ENCODE assay signal across 20 cellular contexts in the genomic region with DNA sequence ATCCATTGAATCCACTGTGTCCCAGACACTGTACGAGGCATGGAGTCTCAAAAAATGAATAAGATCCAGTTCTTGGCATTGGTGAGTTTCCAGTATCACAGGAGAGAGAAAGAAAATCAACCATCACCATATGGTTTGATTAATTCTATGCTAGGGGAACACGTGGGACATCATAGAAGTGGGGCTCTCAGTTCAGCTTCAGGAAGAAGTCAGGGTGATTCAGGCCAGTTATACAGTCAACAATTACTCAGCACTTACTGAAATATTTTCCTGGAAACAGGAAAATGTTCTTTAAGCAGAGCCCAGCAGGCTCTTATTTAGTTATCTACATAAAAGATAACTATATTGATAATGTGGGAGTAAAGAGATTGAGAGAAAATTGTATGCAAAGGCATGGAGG.
DNase-seq lines count a peak whose midpoint lies in the region; ATAC-seq, FAIRE-seq and TF ChIP-seq lines count a peak whose summit lies in the region.
"Had no signal": no experiment of that assay in that cellular context is flagged by ENCODE, and none has a peak within 500 bp of the region (broad histone marks: within the 10 kb centered on the region; RNA-seq: fewer than 3 reads in every experiment).

No MANE protein-coding gene starts in this region.

- H3K4me1 ChIP-seq in GM23248 (ENCODE audit: insufficient read depth) (peaks cover 13% of the 10 kb centered on the region), fibroblast of lung (ENCODE audit: control insufficient read depth, extremely low read depth, insufficient read depth, low read length) (no peaks in the 10 kb centered on the region), ascending aorta (no peaks in the 10 kb centered on the region)
- H3K4me1 ChIP-seq: BLaER1 had no signal

- H3K36me3 Mint-ChIP-seq in activated naive CD4-positive, alpha-beta T cell treated with anti-CD3 and anti-CD28 coated beads for 36 hours (ENCODE audit: low read depth) = no peaks in the 10 kb centered on the region
- H3K36me3 Mint-ChIP-seq: CD8-positive, alpha-beta T cell; IgD-negative memory B cell had no signal

- H3K9me2 ChIP-seq in GM23248 (ENCODE audit: insufficient read depth) = no peaks in the 10 kb centered on the region

- no peak for TF ChIP-seq CTCF in bronchial epithelial cell (IDR thresholded peaks at IDR 0.05; ENCODE audit: insufficient read depth, low read length, severe bottlenecking)
- TF ChIP-seq CTCF in fibroblast of lung (conservative IDR thresholded peaks at IDR 0.05 in 1 of 2, IDR thresholded peaks at IDR 0.05 in 1 of 2; ENCODE audit: low read depth in 1 of 2, low read length in 2 of 2) = no peak
- TF ChIP-seq CTCF in ascending aorta (IDR thresholded peaks at IDR 0.05) = no peak

- H4K20me1 ChIP-seq in GM23248 (ENCODE audit: insufficient read depth) = no peaks in the 10 kb centered on the region
- H4K20me1 ChIP-seq in fibroblast of lung (ENCODE audit: control insufficient read depth, extremely low read depth, insufficient read depth, low read length) = no peaks in the 10 kb centered on the region

- CTCF ChIA-PET in activated naive CD4-positive, alpha-beta T cell treated with anti-CD3 and anti-CD28 coated beads for 36 hours (lab: Charles Lee) = no interaction called here

- no peak overlapping the region for H3K27ac Mint-ChIP-seq in activated naive CD4-positive, alpha-beta T cell treated with anti-CD3 and anti-CD28 coated beads for 36 hours
- H3K27ac Mint-ChIP-seq: CD8-positive, alpha-beta T cell; IgD-negative memory B cell had no signal

- no peak overlapping the region for H3K4me3 Mint-ChIP-seq in activated naive CD4-positive, alpha-beta T cell treated with anti-CD3 and anti-CD28 coated beads for 36 hours
- H3K4me3 Mint-ChIP-seq: CD8-positive, alpha-beta T cell; IgD-negative memory B cell had no signal

- 21 to 28% methylated on average over 2 of the region's 2 CpGs for WGBS in GM23248 (ENCODE audit: low coverage in 1 of 2, low lambda C conversion rate in 2 of 2, missing lambda C conversion rate in 2 of 2), 2 experiments

- H3K9ac ChIP-seq in GM23248 (no peak overlapping the region), fibroblast of lung (ENCODE audit: insufficient read depth, low read length) (no peak overlapping the region)
- H3K9ac ChIP-seq: BLaER1 had no signal

- 0 out of 2 replicates have a peak, but pooled peaks cover 11% of the 10 kb centered on the region for H3F3A ChIP-seq in GM23248 (ENCODE audit: insufficient read depth)

- no peak overlapping the region for H3K4me3 ChIP-seq in GM23248
- no peak overlapping the region for H3K4me3 ChIP-seq in bronchial epithelial cell (ENCODE audit: low read depth, low read length)
- no peak overlapping the region for H3K4me3 ChIP-seq in fibroblast of lung (replicated peaks in 1 of 4; ENCODE audit: control extremely low read depth in 1 of 4, insufficient read depth in 1 of 4, low read depth in 3 of 4, low read length in 4 of 4)
- no peak overlapping the region for H3K4me3 ChIP-seq in ascending aorta
- H3K4me3 ChIP-seq: BLaER1 had no signal

- FAIRE-seq in bronchial epithelial cell (lab: Jason Lieb, UNC) = no peak
- FAIRE-seq: GM12892, GM18507 had no signal

- H3K4me2 ChIP-seq in GM23248 (ENCODE audit: unreplicated experiment) (no peak overlapping the region), fibroblast of lung (ENCODE audit: extremely low read depth, insufficient read depth, low read length) (no peak overlapping the region)
- H3K4me2 ChIP-seq: BLaER1 had no signal

- DNase-seq in GM23248 = peak; percentile 55
- DNase-seq in bronchial epithelial cell (ENCODE audit: low read depth) = peak; percentile 65
- peak; percentile 11 to 12 for DNase-seq in fibroblast of lung (ENCODE audit: low read depth in 2 of 2)
- peak; percentile 25 to 85 for DNase-seq in lung microvascular endothelial cell (ENCODE audit: low read depth in 2 of 2)
- DNase-seq in ascending aorta (ENCODE audit: low spot score in 2 of 2) = no peak
- no peak for DNase-seq in activated naive CD4-positive, alpha-beta T cell treated with anti-CD3 and anti-CD28 coated beads for 36 hours
- DNase-seq: Calu3; CD8-positive, alpha-beta T cell; Karpas-422; NCI-H1417 treated with DMSO at 0.1 percent for 48 hours; NCI-H187 treated with DMSO at 0.1 percent for 48 hours; NCI-H2227 treated with DMSO at 0.1 percent for 48 hours; SIG-M5 had no signal

- H2AFZ ChIP-seq in GM23248 = no peak overlapping the region
- no peak overlapping the region for H2AFZ ChIP-seq in fibroblast of lung (ENCODE audit: low read length)

- no peaks in the 10 kb centered on the region for H3K9me3 ChIP-seq in GM23248 (ENCODE audit: low read depth)
- no peaks in the 10 kb centered on the region for H3K9me3 ChIP-seq in fibroblast of lung (ENCODE audit: control insufficient read depth, insufficient read depth, low read depth, low read length)
- H3K9me3 ChIP-seq in ascending aorta = no peaks in the 10 kb centered on the region

- no peak overlapping the region for H3K27ac ChIP-seq in GM23248
- H3K27ac ChIP-seq in fibroblast of lung (ENCODE audit: insufficient read depth, low read length) = no peak overlapping the region
- no peak overlapping the region for H3K27ac ChIP-seq in ascending aorta
- H3K27ac ChIP-seq: BLaER1, HL-60, RWPE1 had no signal

- intact Hi-C loops in ascending aorta (cut with DNase I) = no loop called here
- intact Hi-C loops in activated naive CD4-positive, alpha-beta T cell treated with anti-CD3 and anti-CD28 coated beads for 36 hours (cut with micrococcal nuclease) = no loop called here

- H3K27me3 ChIP-seq in GM23248 (replicated peaks; ENCODE audit: insufficient read depth) (peaks cover 47% of the 10 kb centered on the region), bronchial epithelial cell (ENCODE audit: control insufficient read depth, insufficient read depth, low read length) (no peaks in the 10 kb centered on the region), fibroblast of lung (ENCODE audit: control insufficient read depth, insufficient read depth, low read length) (no peaks in the 10 kb centered on the region), ascending aorta (no peaks in the 10 kb centered on the region)

- H3K36me3 ChIP-seq in GM23248 (ENCODE audit: low read depth) (no peaks in the 10 kb centered on the region), bronchial epithelial cell (ENCODE audit: control insufficient read depth, insufficient read depth, low read length) (no peaks in the 10 kb centered on the region), fibroblast of lung (ENCODE audit: control insufficient read depth, insufficient read depth, low read length) (no peaks in the 10 kb centered on the region), ascending aorta (no peaks in the 10 kb centered on the region)
- H3K36me3 ChIP-seq: BLaER1 had no signal

- peaks cover 9% of the 10 kb centered on the region for H3K9me3 Mint-ChIP-seq in activated naive CD4-positive, alpha-beta T cell treated with anti-CD3 and anti-CD28 coated beads for 36 hours

- no peak for ATAC-seq in GM18867 (IDR thresholded peaks at IDR 0.05; ENCODE audit: unreplicated experiment)
- ATAC-seq: CD8-positive, alpha-beta T cell had no signal

- H3K27me3 Mint-ChIP-seq in activated naive CD4-positive, alpha-beta T cell treated with anti-CD3 and anti-CD28 coated beads for 36 hours (ENCODE audit: low read depth) = no peaks in the 10 kb centered on the region
- H3K27me3 Mint-ChIP-seq: IgD-negative memory B cell had no signal

- H3K79me2 ChIP-seq in GM23248 (ENCODE audit: insufficient read depth) (no peaks in the 10 kb centered on the region), fibroblast of lung (ENCODE audit: control insufficient read depth, insufficient read depth, low read length) (no peaks in the 10 kb centered on the region)

- no peaks in the 10 kb centered on the region for H3K4me1 Mint-ChIP-seq in activated naive CD4-positive, alpha-beta T cell treated with anti-CD3 and anti-CD28 coated beads for 36 hours (ENCODE audit: low read depth)

- in situ Hi-C loops in GM23248 (cut with MboI) = no loop called here

Comparison
In these comparisons a context has a peak if more than half of its experiments do, and no peak if none do; other contexts are left out.
1. DNase-seq: peak in GM23248 (single experiment), bronchial epithelial cell (single experiment), fibroblast of lung (2 of 2) and lung microvascular endothelial cell (2 of 2); none in ascending aorta (0 of 2) and activated naive CD4-positive, alpha-beta T cell treated with anti-CD3 and anti-CD28 coated beads for 36 hours (single experiment).